ENCODE assay signal across 14 cellular contexts in genomic region chr3:22893631-22894377, GRCh38.
"Had no signal": no experiment of that assay in that cellular context is flagged by ENCODE, and none has a peak within 500 bp of the region (broad histone marks: within the 10 kb centered on the region; RNA-seq: fewer than 3 reads in every experiment).

No MANE protein-coding gene starts in this region.

- H3K4me1 Mint-ChIP-seq: activated T-helper 17 cell treated with anti-CD3 and anti-CD28 coated beads, Interleukin-2, amount 50 U/mL, for 72 hours; stimulated activated effector memory CD8-positive, alpha-beta T cell treated with anti-CD3 and anti-CD28 coated beads, Interleukin-12 subunit alpha, Interleukin-12 subunit beta, amount 100 ng/mL, for 72 hours had no signal

- DNase-seq: activated CD4-positive, alpha-beta T cell treated with anti-CD3 and anti-CD28 coated beads for 1 hour; activated CD4-positive, alpha-beta T cell treated with anti-CD3 and anti-CD28 coated beads, Interleukin-2, amount 50 U/mL, for 48 hours; activated naive CD4-positive, alpha-beta T cell treated with Interleukin-2 at 50 U/mL for 16 hours; dermis blood vessel endothelial cell; foreskin melanocyte; left colon had no signal

- H3K9me3 ChIP-seq: ascending aorta, heart right ventricle had no signal

- H3K4me3 ChIP-seq: ascending aorta, heart right ventricle had no signal

- H3K27ac ChIP-seq: ascending aorta, epithelial cell of prostate, heart right ventricle, VCaP had no signal

- H3K4me1 ChIP-seq: ascending aorta had no signal

- H3K4me3 Mint-ChIP-seq: activated T-helper 17 cell treated with anti-CD3 and anti-CD28 coated beads, Interleukin-2, amount 50 U/mL, for 72 hours; natural killer cell treated with Interleukin-12 subunit alpha and Interleukin-12 subunit beta and Interleukin-15 and Interleukin-18, amount 100 ng/mL, for 72 hours; stimulated activated effector memory CD8-positive, alpha-beta T cell treated with anti-CD3 and anti-CD28 coated beads, Interleukin-12 subunit alpha, Interleukin-12 subunit beta, amount 100 ng/mL, for 72 hours had no signal

- H3K36me3 ChIP-seq: ascending aorta, heart right ventricle had no signal

- H3K27me3 ChIP-seq: ascending aorta had no signal

- H3K27ac Mint-ChIP-seq: activated T-helper 17 cell treated with anti-CD3 and anti-CD28 coated beads, Interleukin-2, amount 50 U/mL, for 72 hours; natural killer cell treated with Interleukin-12 subunit alpha and Interleukin-12 subunit beta and Interleukin-15 and Interleukin-18, amount 100 ng/mL, for 72 hours; progenitor cell of endocrine pancreas; stimulated activated effector memory CD8-positive, alpha-beta T cell treated with anti-CD3 and anti-CD28 coated beads, Interleukin-12 subunit alpha, Interleukin-12 subunit beta, amount 100 ng/mL, for 72 hours had no signal

- H3K36me3 Mint-ChIP-seq: natural killer cell treated with Interleukin-12 subunit alpha and Interleukin-12 subunit beta and Interleukin-15 and Interleukin-18, amount 100 ng/mL, for 72 hours; stimulated activated effector memory CD8-positive, alpha-beta T cell treated with anti-CD3 and anti-CD28 coated beads, Interleukin-12 subunit alpha, Interleukin-12 subunit beta, amount 100 ng/mL, for 72 hours had no signal

- H3K27me3 Mint-ChIP-seq: activated T-helper 17 cell treated with anti-CD3 and anti-CD28 coated beads, Interleukin-2, amount 50 U/mL, for 72 hours had no signal
